ENCODE assay signal across 10 cellular contexts in genomic region chr5:1118231-1118698, GRCh38. TPM values are rescaled to one million over a fixed set of nuclear protein-coding genes. Genes with fewer than 3 reads are reported as not detected.
DNase-seq lines count a peak whose midpoint lies in the region; ATAC-seq and FAIRE-seq lines count a peak whose summit lies in the region.
"Had no signal": no experiment of that assay in that cellular context is flagged by ENCODE, and none has a peak within 500 bp of the region (broad histone marks: within the 10 kb centered on the region; RNA-seq: fewer than 3 reads in every experiment).

No MANE protein-coding gene starts in this region.

- H3K4me3 Mint-ChIP-seq in activated CD4-positive, alpha-beta T cell treated with anti-CD3 and anti-CD28 coated beads for 36 hours: no peak overlapping the region

- H3K9me3 Mint-ChIP-seq in activated CD4-positive, alpha-beta T cell treated with anti-CD3 and anti-CD28 coated beads for 36 hours (ENCODE audit: low read depth): no peaks in the 10 kb centered on the region

- ATAC-seq in activated CD4-positive, alpha-beta T cell treated with anti-CD3 and anti-CD28 coated beads for 36 hours: peak; percentile 30
- no peak for ATAC-seq in GM18858 (IDR thresholded peaks at IDR 0.05; ENCODE audit: unreplicated experiment)
- no peak for ATAC-seq in GM18517 (IDR thresholded peaks at IDR 0.05; ENCODE audit: unreplicated experiment)
- no peak for ATAC-seq in HG03354 (IDR thresholded peaks at IDR 0.05; ENCODE audit: poor library complexity, severe bottlenecking, unreplicated experiment)

- H3K27ac Mint-ChIP-seq in activated CD4-positive, alpha-beta T cell treated with anti-CD3 and anti-CD28 coated beads for 36 hours: no peak overlapping the region

- H3K4me1 Mint-ChIP-seq in activated CD4-positive, alpha-beta T cell treated with anti-CD3 and anti-CD28 coated beads for 36 hours: peaks cover 7% of the 10 kb centered on the region

- no peaks in the 10 kb centered on the region for H3K36me3 Mint-ChIP-seq in activated CD4-positive, alpha-beta T cell treated with anti-CD3 and anti-CD28 coated beads for 36 hours (ENCODE audit: low read depth)

- DNase-seq in activated CD4-positive, alpha-beta T cell treated with anti-CD3 and anti-CD28 coated beads for 36 hours: no peak
- DNase-seq in activated CD4-positive, alpha-beta T cell treated with anti-CD3 and anti-CD28 coated beads, Interleukin-2, amount 50 U/mL, for 1 hour: no peak
- DNase-seq in SW480 (ENCODE audit: low spot score) (peak; percentile 77), iris pigment epithelial cell (ENCODE audit: low read depth) (peak; percentile 64), urothelium cell line (ENCODE audit: low spot score) (peak; percentile 81)
- DNase-seq: midbrain, NCI-H82 had no signal

- H3K27me3 Mint-ChIP-seq in activated CD4-positive, alpha-beta T cell treated with anti-CD3 and anti-CD28 coated beads for 36 hours: no peaks in the 10 kb centered on the region

- CTCF ChIA-PET in activated CD4-positive, alpha-beta T cell treated with anti-CD3 and anti-CD28 coated beads for 36 hours (lab: Charles Lee): interaction anchor here (0.6 kb wide), 2 partner anchors 423 to 673 kb away, joined by 3 to 4 read pairs; no protein-coding TSS in a partner anchor

- intact Hi-C loops in activated CD4-positive, alpha-beta T cell treated with anti-CD3 and anti-CD28 coated beads for 36 hours (cut with DNase I, micrococcal nuclease): no loop called here

- POLR2A ChIA-PET in activated CD4-positive, alpha-beta T cell treated with anti-CD3 and anti-CD28 coated beads for 36 hours (lab: Charles Lee): no interaction called here

- peak; percentile 94 for FAIRE-seq in urothelium cell line (lab: Jason Lieb, UNC)

RNA-seq across cellular contexts. Expression of gene SLC12A7, which starts 6.4 kb away (rescaled TPM):
- total RNA-seq in activated CD4-positive, alpha-beta T cell treated with anti-CD3 and anti-CD28 coated beads for 36 hours: 10 to 100 TPM; 18.5 to 21.6 TPM

Comparison
In these comparisons a context has a peak if more than half of its experiments do, and no peak if none do; other contexts are left out.
1. DNase-seq: peak in SW480 (single experiment), iris pigment epithelial cell (single experiment) and urothelium cell line (single experiment); none in activated CD4-positive, alpha-beta T cell treated with anti-CD3 and anti-CD28 coated beads for 36 hours (single experiment) and activated CD4-positive, alpha-beta T cell treated with anti-CD3 and anti-CD28 coated beads, Interleukin-2, amount 50 U/mL, for 1 hour (single experiment).